In the genomic region with DNA sequence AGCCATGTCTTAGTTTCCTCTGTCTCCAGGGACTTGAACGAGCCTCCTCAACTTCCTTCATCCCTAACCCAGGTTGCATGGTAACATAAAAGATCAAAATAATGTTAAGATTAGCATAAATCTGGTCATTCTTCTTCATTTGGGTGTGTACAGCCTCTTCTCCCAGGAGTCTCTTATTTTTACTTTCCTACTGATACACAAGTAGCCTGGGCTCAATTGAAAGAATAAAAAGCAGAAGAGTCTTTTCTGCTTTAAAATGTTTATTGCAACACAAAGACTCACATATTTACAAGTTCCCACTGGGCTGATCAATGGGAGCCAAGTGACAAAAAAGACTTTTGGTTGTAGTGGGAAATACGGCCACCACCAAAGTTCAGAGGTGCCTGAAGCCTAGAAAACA, we compare ENCODE assay signal across 11 cellular contexts.
DNase-seq lines count a peak whose midpoint lies in the region; ATAC-seq and TF ChIP-seq lines count a peak whose summit lies in the region.
"Had no signal": no experiment of that assay in that cellular context is flagged by ENCODE, and none has a peak within 500 bp of the region (broad histone marks: within the 10 kb centered on the region; RNA-seq: fewer than 3 reads in every experiment).

No MANE protein-coding gene starts in this region.

- no peaks in the 10 kb centered on the region for H3K9me3 Mint-ChIP-seq in nephron

- H3K27me3 Mint-ChIP-seq in nephron (ENCODE audit: low read depth), result no peaks in the 10 kb centered on the region

- peak overlapping the region; percentile 94 for H3K27ac ChIP-seq in right cardiac atrium (ENCODE audit: low read length)
- peak overlapping the region; percentile 57 to 84 for H3K27ac ChIP-seq in coronary artery
- H3K27ac ChIP-seq: right lobe of liver, SJCRH30 had no signal

- no peak for ATAC-seq in right cardiac atrium
- no peak for ATAC-seq in Right ventricle myocardium superior (ENCODE audit: poor library complexity)
- no peak for ATAC-seq in HG02970 (IDR thresholded peaks at IDR 0.05; ENCODE audit: low FRiP score, unreplicated experiment)

- no peaks in the 10 kb centered on the region for H3K36me3 Mint-ChIP-seq in nephron (ENCODE audit: low read depth)

- peak overlapping the region in 2 of 3 experiments; percentile 36 to 79 for H3K27ac Mint-ChIP-seq in nephron

- WGBS in right cardiac atrium, result 45% methylated on average over 2 of the region's 2 CpGs

- H3K4me3 ChIP-seq in right cardiac atrium (ENCODE audit: low read length) (no peak overlapping the region), coronary artery (no peak overlapping the region)
- H3K4me3 ChIP-seq: right lobe of liver, SJCRH30 had no signal

- no peak overlapping the region for H3K4me3 Mint-ChIP-seq in nephron

- TF ChIP-seq CTCF in coronary artery (IDR thresholded peaks at IDR 0.05) (no peak), nephron (IDR thresholded peaks at IDR 0.05; ENCODE audit: unreplicated experiment in 3 of 3) (no peak)

- peaks cover 27% of the 10 kb centered on the region for H3K4me1 Mint-ChIP-seq in nephron

- intact Hi-C loops in right cardiac atrium (cut with DNase I) (no loop called here), Right ventricle myocardium superior (cut with DNase I) (no loop called here)

- no peaks in the 10 kb centered on the region for H3K9me3 ChIP-seq in right cardiac atrium (ENCODE audit: control insufficient read depth, low read length)
- H3K9me3 ChIP-seq: right lobe of liver, SJCRH30 had no signal

- H3K27me3 ChIP-seq in right cardiac atrium (ENCODE audit: control insufficient read depth, insufficient read depth), result no peaks in the 10 kb centered on the region
- H3K27me3 ChIP-seq: right lobe of liver, SJCRH30 had no signal

- peaks cover 2% of the 10 kb centered on the region for H3K4me1 ChIP-seq in right cardiac atrium (ENCODE audit: control insufficient read depth, insufficient read depth, low read length)
- H3K4me1 ChIP-seq: right lobe of liver had no signal

- DNase-seq in right cardiac atrium, result no peak
- no peak for DNase-seq in Right ventricle myocardium superior
- DNase-seq in coronary artery (ENCODE audit: low spot score), result no peak
- no peak for DNase-seq in NCI-H1694 (lab: John Stamatoyannopoulos, UW)
- no peak for DNase-seq in activated gamma-delta T cell treated with Interleukin-2 at 50 U/mL for 16 hours
- DNase-seq in ureter (ENCODE audit: low spot score), result no peak
- DNase-seq: NCI-H510A treated with DMSO at 0.1 percent for 48 hours, right lobe of liver had no signal
